In the genomic region with DNA sequence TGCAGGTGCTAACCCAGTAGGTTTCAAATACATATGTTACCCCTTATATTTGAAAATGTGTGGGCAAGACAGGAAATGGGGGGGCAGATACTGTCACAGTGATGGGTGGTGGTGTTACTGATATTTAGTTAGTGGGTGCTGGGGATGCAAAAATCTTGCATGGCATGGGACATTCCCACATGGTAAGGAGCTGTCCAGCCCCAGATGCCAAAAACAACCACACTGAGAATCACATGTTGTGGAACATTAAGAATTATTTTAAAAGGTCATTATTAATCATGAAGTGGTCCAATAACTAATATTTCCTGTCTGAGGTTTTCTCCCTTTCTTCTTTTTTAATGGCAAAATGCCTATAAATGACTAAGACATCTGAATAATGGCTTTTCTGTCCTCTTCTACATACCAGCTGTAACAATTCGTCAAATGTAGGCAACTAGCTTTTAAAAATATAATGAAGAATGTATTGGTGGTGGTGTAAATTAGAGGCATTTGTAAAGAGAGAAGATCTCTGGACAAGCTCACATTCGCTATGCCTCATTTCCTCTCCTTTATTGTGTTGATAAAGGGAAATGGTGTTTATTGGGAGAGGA, we compare ENCODE assay signal across 24 cellular contexts.
"Had no signal": no experiment of that assay in that cellular context is flagged by ENCODE, and none has a peak within 500 bp of the region (broad histone marks: within the 10 kb centered on the region; RNA-seq: fewer than 3 reads in every experiment).

No MANE protein-coding gene starts in this region.

- H3K4me3 Mint-ChIP-seq: activated T-cell treated with anti-CD3 and anti-CD28 coated beads, Interleukin-2, amount 50 U/mL, for 72 hours; dendritic cell treated with granulocyte-macrophage colony-stimulating factor and Interleukin-4, amounts not matched to agents 40 ng/mL and 50 ng/mL, for 4 days; mesothelial cell of epicardium; nephron progenitor cell; stimulated activated naive B cell treated with anti-CD40 and anti-IgM and Interleukin-4, amounts not matched to agents 10 μg/mL and 1 μg/mL and 100 μg/mL, for 72 hours had no signal

- H3K36me3 ChIP-seq: adrenal gland, cardiac muscle cell, thoracic aorta, upper lobe of left lung had no signal

- H3K4me3 ChIP-seq: adrenal gland, cardiac muscle cell, lung, thoracic aorta, upper lobe of left lung had no signal

- H3K4me1 Mint-ChIP-seq: nephron progenitor cell; stimulated activated naive B cell treated with anti-CD40 and anti-IgM and Interleukin-4, amounts not matched to agents 10 μg/mL and 1 μg/mL and 100 μg/mL, for 72 hours had no signal

- H3K27me3 ChIP-seq: adrenal gland, cardiac muscle cell, upper lobe of left lung had no signal

- H3K27ac ChIP-seq: adrenal gland, cardiac muscle cell, thoracic aorta, upper lobe of left lung, VCaP had no signal

- DNase-seq: activated CD4-positive, alpha-beta T cell treated with anti-CD3 and anti-CD28 coated beads for 1 hour; activated CD8-positive, alpha-beta memory T cell treated with anti-CD3 and anti-CD28 coated beads for 24 hours; activated CD8-positive, alpha-beta memory T cell treated with anti-CD3 and anti-CD28 coated beads, Interleukin-2, amount 50 U/mL, for 48 hours; activated effector memory CD4-positive, alpha-beta T cell treated with anti-CD3 and anti-CD28 coated beads, Interleukin-2, amount 50 U/mL, for 16 hours; activated T-cell treated with anti-CD3 and anti-CD28 coated beads, Interleukin-2, amount 50 U/mL, for 72 hours; adrenal gland; effector CD8-positive, alpha-beta T cell; glutamatergic neuron; hypothalamus; islet precursor cell; nephron progenitor cell; nucleus accumbens; stimulated activated CD4-positive, alpha-beta T cell treated with anti-CD3 and anti-CD28 coated beads, Interleukin-4, amount 100 ng/mL, for 4 hours; stimulated activated naive B cell treated with anti-CD40 and anti-IgM and Interleukin-4, amounts not matched to agents 10 μg/mL and 1 μg/mL and 100 μg/mL, for 72 hours; upper lobe of left lung had no signal

- ATAC-seq: activated naive CD4-positive, alpha-beta T cell treated with anti-CD3 and anti-CD28 coated beads, Interleukin-2, amount 50 U/mL, for 72 hours; activated T-cell treated with anti-CD3 and anti-CD28 coated beads, Interleukin-2, amount 50 U/mL, for 72 hours; left lobe of liver; sciatic nerve; stimulated activated naive B cell treated with anti-CD40 and anti-IgM and Interleukin-4, amounts not matched to agents 10 μg/mL and 1 μg/mL and 100 μg/mL, for 72 hours had no signal

- H3K9me3 ChIP-seq: adrenal gland had no signal

- H3K27me3 Mint-ChIP-seq: dendritic cell treated with granulocyte-macrophage colony-stimulating factor and Interleukin-4, amounts not matched to agents 40 ng/mL and 50 ng/mL, for 4 days had no signal

- H3K9me3 Mint-ChIP-seq: activated naive CD4-positive, alpha-beta T cell treated with anti-CD3 and anti-CD28 coated beads, Interleukin-2, amount 50 U/mL, for 72 hours; dendritic cell treated with granulocyte-macrophage colony-stimulating factor and Interleukin-4, amounts not matched to agents 40 ng/mL and 50 ng/mL, for 4 days had no signal

- H3K4me1 ChIP-seq: adrenal gland, upper lobe of left lung had no signal

- H3K27ac Mint-ChIP-seq: activated naive CD4-positive, alpha-beta T cell treated with anti-CD3 and anti-CD28 coated beads, Interleukin-2, amount 50 U/mL, for 72 hours; activated T-cell treated with anti-CD3 and anti-CD28 coated beads, Interleukin-2, amount 50 U/mL, for 72 hours; dendritic cell treated with granulocyte-macrophage colony-stimulating factor and Interleukin-4, amounts not matched to agents 40 ng/mL and 50 ng/mL, for 4 days; mesothelial cell of epicardium; nephron progenitor cell; stimulated activated naive B cell treated with anti-CD40 and anti-IgM and Interleukin-4, amounts not matched to agents 10 μg/mL and 1 μg/mL and 100 μg/mL, for 72 hours had no signal

- H3K36me3 Mint-ChIP-seq: stimulated activated naive B cell treated with anti-CD40 and anti-IgM and Interleukin-4, amounts not matched to agents 10 μg/mL and 1 μg/mL and 100 μg/mL, for 72 hours had no signal
